ENCODE assay signal across 12 cellular contexts in genomic region chr5:169914766-169915165, GRCh38.
A peak's percentile ranks its signal among the peaks of the same experiment; 100 is the strongest.
DNase-seq lines count a peak whose midpoint lies in the region; ATAC-seq, FAIRE-seq and TF ChIP-seq lines count a peak whose summit lies in the region.
"Had no signal": no experiment of that assay in that cellular context is flagged by ENCODE, and none has a peak within 500 bp of the region (broad histone marks: within the 10 kb centered on the region; RNA-seq: fewer than 3 reads in every experiment).

No MANE protein-coding gene starts in this region.

- intact Hi-C loops in ovary (cut with DNase I) = no loop called here

- no peaks in the 10 kb centered on the region for H3K36me3 ChIP-seq in adipocyte (ENCODE audit: control insufficient read depth, insufficient read depth, low read length, severe bottlenecking)
- H3K36me3 ChIP-seq in ovary = no peaks in the 10 kb centered on the region

- H3K4me3 ChIP-seq in adipocyte (ENCODE audit: low read length) (no peak overlapping the region), ovary (no peak overlapping the region), coronary artery (no peak overlapping the region)
- H3K4me3 ChIP-seq: skin epidermis had no signal

- peaks cover 18% of the 10 kb centered on the region for H3K4me1 ChIP-seq in adipocyte (ENCODE audit: control insufficient read depth, insufficient read depth, low read length)
- peaks cover 2% of the 10 kb centered on the region for H3K4me1 ChIP-seq in ovary (ENCODE audit: insufficient read depth)

- TF ChIP-seq EP300 in ovary (IDR thresholded peaks at IDR 0.05) = no peak

- DNase-seq in adipocyte (ENCODE audit: low read depth) = peak; percentile 20
- DNase-seq in glomerular visceral epithelial cell (ENCODE audit: extremely low spot score) = peak; percentile 80
- DNase-seq in ovary = peak in 4 of 5 donors; percentile 24 to 76 (median 38)
- no peak for DNase-seq in HPDE6-E6E7 (ENCODE audit: extremely low spot score)
- DNase-seq in NCI-H187 (lab: John Stamatoyannopoulos, UW) = no peak
- DNase-seq in coronary artery (ENCODE audit: low spot score) = no peak
- no peak for DNase-seq in urothelium cell line (ENCODE audit: low spot score)
- DNase-seq: activated naive CD8-positive, alpha-beta T cell treated with anti-CD3 and anti-CD28 coated beads, Interleukin-2, amount 10 ng/mL, durations not matched to agents 7 days and 5 days; DMS53; NCI-H526 treated with DMSO at 0.1 percent for 48 hours had no signal

- no peak overlapping the region for H3K9ac ChIP-seq in adipocyte (ENCODE audit: low read length)

- H3K27ac ChIP-seq in ovary (no peak overlapping the region), coronary artery (no peak overlapping the region)
- H3K27ac ChIP-seq: skin epidermis had no signal

- H3K9me3 ChIP-seq in adipocyte (ENCODE audit: control insufficient read depth, low read length) = no peaks in the 10 kb centered on the region
- no peaks in the 10 kb centered on the region for H3K9me3 ChIP-seq in ovary

- no peak for TF ChIP-seq CTCF in ovary (IDR thresholded peaks at IDR 0.05)
- no peak for TF ChIP-seq CTCF in coronary artery (IDR thresholded peaks at IDR 0.05)

- FAIRE-seq in urothelium cell line (lab: Jason Lieb, UNC) = no peak

- 12 to 19% (median 13%) methylated on average over 2 of the region's 2 CpGs for WGBS in ovary, 3 donors

- peak; percentile 78 for ATAC-seq in GM18909 (IDR thresholded peaks at IDR 0.05; ENCODE audit: poor library complexity, unreplicated experiment)

- no peaks in the 10 kb centered on the region for H3K27me3 ChIP-seq in adipocyte (replicated peaks; ENCODE audit: control insufficient read depth, insufficient read depth, low read length)
- no peaks in the 10 kb centered on the region for H3K27me3 ChIP-seq in ovary

- TF ChIP-seq POLR2A in ovary (IDR thresholded peaks at IDR 0.05) = no peak

Comparison
In these comparisons a context has a peak if more than half of its experiments do, and no peak if none do; other contexts are left out.
1. DNase-seq: peak in adipocyte (single experiment), glomerular visceral epithelial cell (single experiment) and ovary (4 of 5); none in HPDE6-E6E7 (single experiment), NCI-H187 (0 of 2), coronary artery (single experiment) and urothelium cell line (single experiment).